ENCODE assay signal across 34 cellular contexts in genomic region chr4:126593626-126594025, GRCh38.
"Had no signal": no experiment of that assay in that cellular context is flagged by ENCODE, and none has a peak within 500 bp of the region (broad histone marks: within the 10 kb centered on the region; RNA-seq: fewer than 3 reads in every experiment).

No MANE protein-coding gene starts in this region.

- H3K4me2 ChIP-seq: KMS-11 had no signal

- H3K36me3 ChIP-seq: MG63 had no signal

- H3K27me3 ChIP-seq: MG63 had no signal

- DNase-seq: Karpas-422, Kasumi-1, MG63, MM.1S, MV-4-11, NCI-H1048, NCI-H1092, NCI-H1092 treated with DMSO at 0.1 percent for 48 hours, NCI-H1105, NCI-H1105 treated with DMSO at 0.1 percent for 48 hours, NCI-H1417, NCI-H1417 treated with DMSO at 0.1 percent for 48 hours, NCI-H1436, NCI-H1436 treated with DMSO at 0.1 percent for 48 hours, NCI-H146, NCI-H1694, NCI-H1694 treated with DMSO at 0.1 percent for 48 hours, NCI-H187, NCI-H187 treated with DMSO at 0.1 percent for 48 hours, NCI-H1930, NCI-H2029, NCI-H2029 treated with DMSO at 0.1 percent for 48 hours, NCI-H2081, NCI-H2081 treated with DMSO at 0.1 percent for 48 hours, NCI-H2107, NCI-H2171, NCI-H2171 treated with DMSO at 0.1 percent for 48 hours, NCI-H2227 treated with DMSO at 0.1 percent for 48 hours, NCI-H226, NCI-H345, NCI-H446, NCI-H446 treated with DMSO at 0.1 percent for 48 hours, NCI-H510A had no signal

- H3K4me3 ChIP-seq: MG63 had no signal

- H3K9ac ChIP-seq: KMS-11 had no signal

- H3K27ac ChIP-seq: KMS-11 had no signal

- H3K9me3 ChIP-seq: MG63 had no signal
